Comparison of ENCODE assay signal across 1 cellular context in the genomic region with DNA sequence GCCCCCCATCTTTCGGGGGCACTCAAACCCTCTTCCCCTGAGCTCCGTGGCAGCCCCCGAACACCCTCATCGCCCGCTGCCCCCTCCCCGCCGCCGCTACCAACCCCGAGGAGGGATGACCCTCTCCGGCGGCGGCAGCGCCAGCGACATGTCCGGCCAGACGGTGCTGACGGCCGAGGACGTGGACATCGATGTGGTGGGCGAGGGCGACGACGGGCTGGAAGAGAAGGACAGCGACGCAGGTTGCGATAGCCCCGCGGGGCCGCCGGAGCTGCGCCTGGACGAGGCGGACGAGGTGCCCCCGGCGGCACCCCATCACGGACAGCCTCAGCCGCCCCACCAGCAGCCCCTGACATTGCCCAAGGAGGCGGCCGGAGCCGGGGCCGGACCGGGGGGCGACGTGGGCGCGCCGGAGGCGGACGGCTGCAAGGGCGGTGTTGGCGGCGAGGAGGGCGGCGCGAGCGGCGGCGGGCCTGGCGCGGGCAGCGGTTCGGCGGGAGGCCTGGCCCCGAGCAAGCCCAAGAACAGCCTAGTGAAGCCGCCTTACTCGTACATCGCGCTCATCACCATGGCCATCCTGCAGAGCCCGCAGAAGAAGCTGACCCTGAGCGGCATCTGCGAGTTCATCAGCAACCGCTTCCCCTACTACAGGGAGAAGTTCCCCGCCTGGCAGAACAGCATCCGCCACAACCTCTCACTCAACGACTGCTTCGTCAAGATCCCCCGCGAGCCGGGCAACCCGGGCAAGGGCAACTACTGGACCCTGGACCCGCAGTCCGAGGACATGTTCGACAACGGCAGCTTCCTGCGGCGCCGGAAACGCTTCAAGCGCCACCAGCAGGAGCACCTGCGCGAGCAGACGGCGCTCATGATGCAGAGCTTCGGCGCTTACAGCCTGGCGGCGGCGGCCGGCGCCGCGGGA.
TF ChIP-seq lines count a peak whose summit lies in the region.

No MANE protein-coding gene starts in this region.

TF ChIP-seq in HEK293, 187 proteins besides CTCF, POLR2A, EP300 and RAD21 (continued from another document):
- TF ChIP-seq KLF8 (tag by site-specific recombination; IDR thresholded peaks at IDR 0.05) (0 out of 2 replicates have a peak, but pooled peaks have one; percentile 29), ZNF664 (tag by site-specific recombination; IDR thresholded peaks at IDR 0.05) (no peak), ZNF777 (tag by site-specific recombination; IDR thresholded peaks at IDR 0.05; ENCODE audit: borderline replicate concordance) (peak; percentile 87), ZFP69B (tag by site-specific recombination; IDR thresholded peaks at IDR 0.05) (no peak), FEZF1 (tag by site-specific recombination; IDR thresholded peaks at IDR 0.05) (no peak), ZSCAN30 (tag by site-specific recombination; IDR thresholded peaks at IDR 0.05) (no peak), ZNF660 (tag by site-specific recombination; IDR thresholded peaks at IDR 0.05) (0 out of 2 replicates have a peak, but pooled peaks have one; percentile 18), ZBTB17 (tag by site-specific recombination; IDR thresholded peaks at IDR 0.05) (peak; percentile 31; the same call in 1 of the 2 replicates), ZNF341 (tag by site-specific recombination; IDR thresholded peaks at IDR 0.05; ENCODE audit: low read depth) (peak; percentile 94), ZNF391 (tag by site-specific recombination; IDR thresholded peaks at IDR 0.05; ENCODE audit: borderline replicate concordance, low read depth) (no peak), ZBTB7A (tag by site-specific recombination; IDR thresholded peaks at IDR 0.05; ENCODE audit: low read depth) (peak; percentile 55), EGR2 (tag by site-specific recombination; IDR thresholded peaks at IDR 0.05; ENCODE audit: low read depth) (0 out of 2 replicates have a peak, but pooled peaks have one; percentile 8), ZNF335 (tag by site-specific recombination; conservative IDR thresholded peaks at IDR 0.05) (peak; percentile 79), YY1 (tag by site-specific recombination; IDR thresholded peaks at IDR 0.05) (peak; percentile 30), ZNF600 (tag by site-specific recombination; IDR thresholded peaks at IDR 0.05) (peak; percentile 80), GLIS2 (tag by site-specific recombination; IDR thresholded peaks at IDR 0.05) (peak; percentile 25)
- TF ChIP-seq, protein P1, sequence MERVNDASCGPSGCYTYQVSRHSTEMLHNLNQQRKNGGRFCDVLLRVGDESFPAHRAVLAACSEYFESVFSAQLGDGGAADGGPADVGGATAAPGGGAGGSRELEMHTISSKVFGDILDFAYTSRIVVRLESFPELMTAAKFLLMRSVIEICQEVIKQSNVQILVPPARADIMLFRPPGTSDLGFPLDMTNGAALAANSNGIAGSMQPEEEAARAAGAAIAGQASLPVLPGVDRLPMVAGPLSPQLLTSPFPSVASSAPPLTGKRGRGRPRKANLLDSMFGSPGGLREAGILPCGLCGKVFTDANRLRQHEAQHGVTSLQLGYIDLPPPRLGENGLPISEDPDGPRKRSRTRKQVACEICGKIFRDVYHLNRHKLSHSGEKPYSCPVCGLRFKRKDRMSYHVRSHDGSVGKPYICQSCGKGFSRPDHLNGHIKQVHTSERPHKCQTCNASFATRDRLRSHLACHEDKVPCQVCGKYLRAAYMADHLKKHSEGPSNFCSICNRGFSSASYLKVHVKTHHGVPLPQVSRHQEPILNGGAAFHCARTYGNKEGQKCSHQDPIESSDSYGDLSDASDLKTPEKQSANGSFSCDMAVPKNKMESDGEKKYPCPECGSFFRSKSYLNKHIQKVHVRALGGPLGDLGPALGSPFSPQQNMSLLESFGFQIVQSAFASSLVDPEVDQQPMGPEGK (tag by site-specific recombination; IDR thresholded peaks at IDR 0.05): peak; percentile 74
- TF ChIP-seq, protein P2, sequence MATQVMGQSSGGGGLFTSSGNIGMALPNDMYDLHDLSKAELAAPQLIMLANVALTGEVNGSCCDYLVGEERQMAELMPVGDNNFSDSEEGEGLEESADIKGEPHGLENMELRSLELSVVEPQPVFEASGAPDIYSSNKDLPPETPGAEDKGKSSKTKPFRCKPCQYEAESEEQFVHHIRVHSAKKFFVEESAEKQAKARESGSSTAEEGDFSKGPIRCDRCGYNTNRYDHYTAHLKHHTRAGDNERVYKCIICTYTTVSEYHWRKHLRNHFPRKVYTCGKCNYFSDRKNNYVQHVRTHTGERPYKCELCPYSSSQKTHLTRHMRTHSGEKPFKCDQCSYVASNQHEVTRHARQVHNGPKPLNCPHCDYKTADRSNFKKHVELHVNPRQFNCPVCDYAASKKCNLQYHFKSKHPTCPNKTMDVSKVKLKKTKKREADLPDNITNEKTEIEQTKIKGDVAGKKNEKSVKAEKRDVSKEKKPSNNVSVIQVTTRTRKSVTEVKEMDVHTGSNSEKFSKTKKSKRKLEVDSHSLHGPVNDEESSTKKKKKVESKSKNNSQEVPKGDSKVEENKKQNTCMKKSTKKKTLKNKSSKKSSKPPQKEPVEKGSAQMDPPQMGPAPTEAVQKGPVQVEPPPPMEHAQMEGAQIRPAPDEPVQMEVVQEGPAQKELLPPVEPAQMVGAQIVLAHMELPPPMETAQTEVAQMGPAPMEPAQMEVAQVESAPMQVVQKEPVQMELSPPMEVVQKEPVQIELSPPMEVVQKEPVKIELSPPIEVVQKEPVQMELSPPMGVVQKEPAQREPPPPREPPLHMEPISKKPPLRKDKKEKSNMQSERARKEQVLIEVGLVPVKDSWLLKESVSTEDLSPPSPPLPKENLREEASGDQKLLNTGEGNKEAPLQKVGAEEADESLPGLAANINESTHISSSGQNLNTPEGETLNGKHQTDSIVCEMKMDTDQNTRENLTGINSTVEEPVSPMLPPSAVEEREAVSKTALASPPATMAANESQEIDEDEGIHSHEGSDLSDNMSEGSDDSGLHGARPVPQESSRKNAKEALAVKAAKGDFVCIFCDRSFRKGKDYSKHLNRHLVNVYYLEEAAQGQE (tag by site-specific recombination; IDR thresholded peaks at IDR 0.05): peak; percentile 29; the same call in 1 of the 2 replicates
- TF ChIP-seq, protein P3, sequence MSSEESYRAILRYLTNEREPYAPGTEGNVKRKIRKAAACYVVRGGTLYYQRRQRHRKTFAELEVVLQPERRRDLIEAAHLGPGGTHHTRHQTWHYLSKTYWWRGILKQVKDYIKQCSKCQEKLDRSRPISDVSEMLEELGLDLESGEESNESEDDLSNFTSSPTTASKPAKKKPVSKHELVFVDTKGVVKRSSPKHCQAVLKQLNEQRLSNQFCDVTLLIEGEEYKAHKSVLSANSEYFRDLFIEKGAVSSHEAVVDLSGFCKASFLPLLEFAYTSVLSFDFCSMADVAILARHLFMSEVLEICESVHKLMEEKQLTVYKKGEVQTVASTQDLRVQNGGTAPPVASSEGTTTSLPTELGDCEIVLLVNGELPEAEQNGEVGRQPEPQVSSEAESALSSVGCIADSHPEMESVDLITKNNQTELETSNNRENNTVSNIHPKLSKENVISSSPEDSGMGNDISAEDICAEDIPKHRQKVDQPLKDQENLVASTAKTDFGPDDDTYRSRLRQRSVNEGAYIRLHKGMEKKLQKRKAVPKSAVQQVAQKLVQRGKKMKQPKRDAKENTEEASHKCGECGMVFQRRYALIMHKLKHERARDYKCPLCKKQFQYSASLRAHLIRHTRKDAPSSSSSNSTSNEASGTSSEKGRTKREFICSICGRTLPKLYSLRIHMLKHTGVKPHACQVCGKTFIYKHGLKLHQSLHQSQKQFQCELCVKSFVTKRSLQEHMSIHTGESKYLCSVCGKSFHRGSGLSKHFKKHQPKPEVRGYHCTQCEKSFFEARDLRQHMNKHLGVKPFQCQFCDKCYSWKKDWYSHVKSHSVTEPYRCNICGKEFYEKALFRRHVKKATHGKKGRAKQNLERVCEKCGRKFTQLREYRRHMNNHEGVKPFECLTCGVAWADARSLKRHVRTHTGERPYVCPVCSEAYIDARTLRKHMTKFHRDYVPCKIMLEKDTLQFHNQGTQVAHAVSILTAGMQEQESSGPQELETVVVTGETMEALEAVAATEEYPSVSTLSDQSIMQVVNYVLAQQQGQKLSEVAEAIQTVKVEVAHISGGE (tag by site-specific recombination; conservative IDR thresholded peaks at IDR 0.05; ENCODE audit: low read depth): peak; percentile 91
- TF ChIP-seq, protein P4, sequence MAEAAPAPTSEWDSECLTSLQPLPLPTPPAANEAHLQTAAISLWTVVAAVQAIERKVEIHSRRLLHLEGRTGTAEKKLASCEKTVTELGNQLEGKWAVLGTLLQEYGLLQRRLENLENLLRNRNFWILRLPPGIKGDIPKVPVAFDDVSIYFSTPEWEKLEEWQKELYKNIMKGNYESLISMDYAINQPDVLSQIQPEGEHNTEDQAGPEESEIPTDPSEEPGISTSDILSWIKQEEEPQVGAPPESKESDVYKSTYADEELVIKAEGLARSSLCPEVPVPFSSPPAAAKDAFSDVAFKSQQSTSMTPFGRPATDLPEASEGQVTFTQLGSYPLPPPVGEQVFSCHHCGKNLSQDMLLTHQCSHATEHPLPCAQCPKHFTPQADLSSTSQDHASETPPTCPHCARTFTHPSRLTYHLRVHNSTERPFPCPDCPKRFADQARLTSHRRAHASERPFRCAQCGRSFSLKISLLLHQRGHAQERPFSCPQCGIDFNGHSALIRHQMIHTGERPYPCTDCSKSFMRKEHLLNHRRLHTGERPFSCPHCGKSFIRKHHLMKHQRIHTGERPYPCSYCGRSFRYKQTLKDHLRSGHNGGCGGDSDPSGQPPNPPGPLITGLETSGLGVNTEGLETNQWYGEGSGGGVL (tag by site-specific recombination; IDR thresholded peaks at IDR 0.05): peak; percentile 43
- TF ChIP-seq, protein P5, sequence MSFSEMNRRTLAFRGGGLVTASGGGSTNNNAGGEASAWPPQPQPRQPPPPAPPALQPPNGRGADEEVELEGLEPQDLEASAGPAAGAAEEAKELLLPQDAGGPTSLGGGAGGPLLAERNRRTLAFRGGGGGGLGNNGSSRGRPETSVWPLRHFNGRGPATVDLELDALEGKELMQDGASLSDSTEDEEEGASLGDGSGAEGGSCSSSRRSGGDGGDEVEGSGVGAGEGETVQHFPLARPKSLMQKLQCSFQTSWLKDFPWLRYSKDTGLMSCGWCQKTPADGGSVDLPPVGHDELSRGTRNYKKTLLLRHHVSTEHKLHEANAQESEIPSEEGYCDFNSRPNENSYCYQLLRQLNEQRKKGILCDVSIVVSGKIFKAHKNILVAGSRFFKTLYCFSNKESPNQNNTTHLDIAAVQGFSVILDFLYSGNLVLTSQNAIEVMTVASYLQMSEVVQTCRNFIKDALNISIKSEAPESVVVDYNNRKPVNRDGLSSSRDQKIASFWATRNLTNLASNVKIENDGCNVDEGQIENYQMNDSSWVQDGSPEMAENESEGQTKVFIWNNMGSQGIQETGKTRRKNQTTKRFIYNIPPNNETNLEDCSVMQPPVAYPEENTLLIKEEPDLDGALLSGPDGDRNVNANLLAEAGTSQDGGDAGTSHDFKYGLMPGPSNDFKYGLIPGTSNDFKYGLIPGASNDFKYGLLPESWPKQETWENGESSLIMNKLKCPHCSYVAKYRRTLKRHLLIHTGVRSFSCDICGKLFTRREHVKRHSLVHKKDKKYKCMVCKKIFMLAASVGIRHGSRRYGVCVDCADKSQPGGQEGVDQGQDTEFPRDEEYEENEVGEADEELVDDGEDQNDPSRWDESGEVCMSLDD (tag by site-specific recombination; IDR thresholded peaks at IDR 0.05): peak; percentile 67
